In genomic region chr16:88649924-88650748, GRCh38 we compare ENCODE assay signal across 8 cellular contexts. TPM values are rescaled to one million over a fixed set of nuclear protein-coding genes. Genes with fewer than 3 reads are reported as not detected.
DNase-seq lines count a peak whose midpoint lies in the region; ATAC-seq, FAIRE-seq and TF ChIP-seq lines count a peak whose summit lies in the region.

No MANE protein-coding gene starts in this region.

- H3K79me2 ChIP-seq in GM12878 (ENCODE audit: control insufficient read depth, insufficient read depth, low read length) = peaks cover 36% of the 10 kb centered on the region

- H3K27ac Mint-ChIP-seq in stimulated activated naive CD8-positive, alpha-beta T cell treated with anti-CD3 and anti-CD28 coated beads, Interleukin-15, Interleukin-2, amounts not matched to agents 100 ng/mL and 50 ng/mL, for 24 hours = peak overlapping the region; percentile 72

- H3K4me3 Mint-ChIP-seq in stimulated activated naive CD8-positive, alpha-beta T cell treated with anti-CD3 and anti-CD28 coated beads, Interleukin-15, Interleukin-2, amounts not matched to agents 100 ng/mL and 50 ng/mL, for 24 hours = peak overlapping the region; percentile 88

- peak; percentile 38 for ATAC-seq in GM12878

- H3K27me3 Mint-ChIP-seq in stimulated activated naive CD8-positive, alpha-beta T cell treated with anti-CD3 and anti-CD28 coated beads, Interleukin-15, Interleukin-2, amounts not matched to agents 100 ng/mL and 50 ng/mL, for 24 hours = no peaks in the 10 kb centered on the region

- H3K27me3 ChIP-seq in HAP-1 (ENCODE audit: low read depth) (no peaks in the 10 kb centered on the region), GM12878 (replicated peaks in 1 of 2; ENCODE audit: control insufficient read depth in 2 of 2, insufficient read depth in 2 of 2, low read length in 1 of 2) (no peaks in the 10 kb centered on the region)

- peak overlapping the region; percentile 94 for H3K4me3 ChIP-seq in GM12864 (ENCODE audit: low read depth, low read length)
- peak overlapping the region; percentile 86 for H3K4me3 ChIP-seq in HAP-1
- peak overlapping the region; percentile 98 for H3K4me3 ChIP-seq in GM12878

- peak overlapping the region; percentile 96 for H3K27ac ChIP-seq in GM12878 (ENCODE audit: control insufficient read depth, insufficient read depth)

- BruUV-seq in GM12878 (replicated peaks; lab: Mats Ljungman, UMichigan) = TSS peak; percentile 63

- peak; percentile 73 for TF ChIP-seq POLR2A in GM12878 (IDR thresholded peaks at IDR 0.05; ENCODE audit: low read depth, low read length)

- H2AFZ ChIP-seq in GM12878 (ENCODE audit: control insufficient read depth, low read depth, low read length) = no peak overlapping the region

- CTCF ChIA-PET in GM12878 (lab: Yijun Ruan, JAX) = interaction anchor here (0.5 to 1.9 kb wide), 5 partner anchors 17 to 52 kb away, joined by 3 to 5 read pairs (median 3); no protein-coding TSS in a partner anchor

- H3K36me3 ChIP-seq in HAP-1 (replicated peaks) = peaks cover 22% of the 10 kb centered on the region
- H3K36me3 ChIP-seq in GM12878 (ENCODE audit: control insufficient read depth in 2 of 2, insufficient read depth in 2 of 2, low read length in 1 of 2) = peaks cover 0 to 8% of the 10 kb centered on the region in 2 experiments

- no peaks in the 10 kb centered on the region for H3K9me3 Mint-ChIP-seq in stimulated activated naive CD8-positive, alpha-beta T cell treated with anti-CD3 and anti-CD28 coated beads, Interleukin-15, Interleukin-2, amounts not matched to agents 100 ng/mL and 50 ng/mL, for 24 hours

- peak overlapping the region; percentile 75 for H3K4me2 ChIP-seq in GM12878 (ENCODE audit: control insufficient read depth, insufficient read depth)

- TF ChIP-seq EP300 in GM12878 (IDR thresholded peaks at IDR 0.05; ENCODE audit: borderline replicate concordance in 1 of 2, control insufficient read depth in 1 of 2, low read depth in 2 of 2, low read length in 2 of 2) = no peak

- WGBS in GM12878 (ENCODE audit: insufficient coverage, insufficient replicate concordance, low lambda C conversion rate, missing lambda C conversion rate) = 2% methylated on average over 27 of the region's 37 CpGs

- peak overlapping the region; percentile 87 for H3K9ac ChIP-seq in GM12878 (ENCODE audit: control insufficient read depth, insufficient read depth, low read length)

- SMC1A ChIA-PET in GM12878 (lab: Charles Lee; ENCODE audit: uncharacterized antibody, unreplicated experiment) = interaction anchor here (1.1 to 1.3 kb wide), 2 partner anchors 17 to 55 kb away, joined by 3 to 4 read pairs; no protein-coding TSS in a partner anchor

- RAD21 ChIA-PET in GM12878 (lab: Charles Lee; ENCODE audit: unreplicated experiment) = interaction anchor here (0.5 to 1.7 kb wide), 3 partner anchors 12 to 256 kb away, joined by 3 to 6 read pairs (median 6); partner anchors contain the start of gene IL17C

- no peak for DNase-seq in GM12864 (ENCODE audit: low read depth)
- DNase-seq in HAP-1 (ENCODE audit: low spot score in 2 of 2) = peak in 1 of 2 experiments; percentile 66
- DNase-seq in NCI-H69 (lab: John Stamatoyannopoulos, UW) = peak; percentile 28
- DNase-seq in GM12878 (ENCODE audit: low read depth, low spot score) = no peak
- DNase-seq in left kidney (ENCODE audit: low read depth, low spot score) = peak; percentile 70
- DNase-seq in EL = no peak
- no peak for DNase-seq in NCI-H1048 (lab: John Stamatoyannopoulos, UW)

- H3K9me3 ChIP-seq in HAP-1 (no peaks in the 10 kb centered on the region), GM12878 (replicated peaks; ENCODE audit: control insufficient read depth, insufficient read depth, low read length) (no peaks in the 10 kb centered on the region)

- H3K36me3 Mint-ChIP-seq in stimulated activated naive CD8-positive, alpha-beta T cell treated with anti-CD3 and anti-CD28 coated beads, Interleukin-15, Interleukin-2, amounts not matched to agents 100 ng/mL and 50 ng/mL, for 24 hours (ENCODE audit: low read depth) = peaks cover 14% of the 10 kb centered on the region

- POLR2A ChIA-PET in GM12878 (lab: Charles Lee) = interaction anchor here (0.5 to 2.6 kb wide), 10 partner anchors 11 to 160 kb away, joined by 3 to 15 read pairs (median 5); partner anchors contain the start of gene MVD

- in situ Hi-C loops in HAP-1 (cut with MboI; ENCODE audit: low sequenced_read_pairs) = no loop called here
- in situ Hi-C loops in GM12878 (cut with MboI) = no loop called here

- H4K20me1 ChIP-seq in GM12878 (ENCODE audit: control insufficient read depth, insufficient read depth) = peaks cover 5% of the 10 kb centered on the region; the same call in 1 of the 2 replicates

- peak; percentile 69 for FAIRE-seq in GM12878 (lab: Jason Lieb, UNC)

- H3K4me1 Mint-ChIP-seq in stimulated activated naive CD8-positive, alpha-beta T cell treated with anti-CD3 and anti-CD28 coated beads, Interleukin-15, Interleukin-2, amounts not matched to agents 100 ng/mL and 50 ng/mL, for 24 hours (ENCODE audit: low read depth) = peaks cover 20% of the 10 kb centered on the region

- TF ChIP-seq RAD21 in GM12878 (IDR thresholded peaks at IDR 0.05; ENCODE audit: insufficient read depth, low read depth, low read length) = no peak

- TF ChIP-seq CTCF in GM12864 (IDR thresholded peaks at IDR 0.05; ENCODE audit: low read depth, low read length, missing control alignments) (no peak), GM12878 (IDR thresholded peaks at IDR 0.05 in 2 of 3, conservative IDR thresholded peaks at IDR 0.05 in 1 of 3; ENCODE audit: control insufficient read depth in 2 of 3, extremely low read depth in 1 of 3, insufficient read depth in 1 of 3, low read depth in 3 of 3, low read length in 3 of 3) (no peak)

- H3K4me1 ChIP-seq in HAP-1 = peaks cover 6% of the 10 kb centered on the region
- peaks cover 22% of the 10 kb centered on the region for H3K4me1 ChIP-seq in GM12878 (ENCODE audit: control insufficient read depth, insufficient read depth, low read length)

- intact Hi-C loops in GM12878 (cut with micrococcal nuclease; ENCODE audit: unreplicated experiment) = loop anchor here (2.0 to 5.0 kb wide), 3 partner anchors 31 to 162 kb away; partner anchors contain the start of genes APRT, CTU2 and RNF166

RNA-seq across cellular contexts. Expression of gene CYBA, which starts 0.7 kb away (rescaled TPM):
- 178 and 189 TPM in 2 replicates for total RNA-seq in GM12878 (2013; cell fraction: nucleolus; rRNA removed)
- 531 and 598 TPM in 2 replicates for total RNA-seq in GM12878 (2014; rRNA removed)
- total RNA-seq in GM12878 (2014; rRNA removed; fragmentation: Illumina TruSeq; extraction: Trizol) = 114 and 132 TPM in 2 replicates
- total RNA-seq in GM12878 (2021) = 373 and 384 TPM in 2 replicates
- 92.9 TPM for polyA plus RNA-seq in GM12878 (2011; ENCODE audit: low read depth)
- polyA plus RNA-seq in GM12878 (2011; rRNA removed) = 29.3 and 78.7 TPM in 2 replicates
- 257 and 379 TPM in 2 replicates for polyA plus RNA-seq in GM12878 (2011; cell fraction: cytosol; rRNA removed)
- polyA plus RNA-seq in GM12878 (2011; cell fraction: nucleus; rRNA removed) = 417 and 477 TPM in 2 replicates
- 413 and 478 TPM in 2 replicates for polyA plus RNA-seq in GM12878 (2012)
- 7.9 and 53.2 TPM in 2 replicates for polyA plus RNA-seq in GM12878 (2014; fragmentation: Illumina TruSeq; extraction: Trizol)
- under 1 TPM; 0.55 to 0.66 TPM for polyA plus RNA-seq in GM12878 (2014; fragmentation: Nextera tagmentation; extraction: Ambion mirVana)
- 551 and 668 TPM in 2 replicates for polyA plus RNA-seq in GM12878 (2014; rRNA removed)
- 100 to 1,000 TPM; 462 to 477 TPM for polyA plus RNA-seq in GM12878 (2016; fragmentation: Nextera tagmentation; extraction: Ambion mirVana)
- 55.5 and 207 TPM in 2 replicates for polyA minus RNA-seq in GM12878 (2011; rRNA and poly(A)+ RNA removed)
- 88.6 and 114 TPM in 2 replicates for polyA minus RNA-seq in GM12878 (2011; cell fraction: cytosol; rRNA and poly(A)+ RNA removed)
- 55.1 and 94.4 TPM in 2 replicates for polyA minus RNA-seq in GM12878 (2011; cell fraction: nucleus; rRNA and poly(A)+ RNA removed)

RNA-seq across cellular contexts. Expression of gene IL17C, which starts 11.8 kb away (rescaled TPM):
- total RNA-seq in GM12878 (2013; cell fraction: nucleolus; rRNA removed) = not detected in 2 replicates
- not detected in 2 replicates for total RNA-seq in GM12878 (2014; rRNA removed)
- total RNA-seq in GM12878 (2014; rRNA removed; fragmentation: Illumina TruSeq; extraction: Trizol) = not detected in 2 replicates
- not detected in 2 replicates for total RNA-seq in GM12878 (2021)
- not detected for polyA plus RNA-seq in GM12878 (2011; ENCODE audit: low read depth)
- not detected in 2 replicates for polyA plus RNA-seq in GM12878 (2011; rRNA removed)
- polyA plus RNA-seq in GM12878 (2011; cell fraction: cytosol; rRNA removed) = 0.08 and 0.10 TPM in 2 replicates
- polyA plus RNA-seq in GM12878 (2011; cell fraction: nucleus; rRNA removed) = 0.31 and 0.55 TPM in 2 replicates
- polyA plus RNA-seq in GM12878 (2012) = 0.26 and 0.32 TPM in 2 replicates
- not detected in 2 replicates for polyA plus RNA-seq in GM12878 (2014; fragmentation: Illumina TruSeq; extraction: Trizol)
- polyA plus RNA-seq in GM12878 (2014; fragmentation: Nextera tagmentation; extraction: Ambion mirVana) = not detected
- 0.33 TPM in 1 of 2 replicates, not detected in the other for polyA plus RNA-seq in GM12878 (2014; rRNA removed)
- not detected for polyA plus RNA-seq in GM12878 (2016; fragmentation: Nextera tagmentation; extraction: Ambion mirVana)
- polyA minus RNA-seq in GM12878 (2011; rRNA and poly(A)+ RNA removed) = not detected in 2 replicates
- not detected in 2 replicates for polyA minus RNA-seq in GM12878 (2011; cell fraction: cytosol; rRNA and poly(A)+ RNA removed)
- polyA minus RNA-seq in GM12878 (2011; cell fraction: nucleus; rRNA and poly(A)+ RNA removed) = not detected in 2 replicates

RNA-seq across cellular contexts. Expression of gene MVD, which starts 12.8 kb away (rescaled TPM):
- 81.8 and 88.4 TPM in 2 replicates for total RNA-seq in GM12878 (2013; cell fraction: nucleolus; rRNA removed)
- total RNA-seq in GM12878 (2014; rRNA removed) (101 and 104 TPM in 2 replicates), GM12878 (2014; rRNA removed; fragmentation: Illumina TruSeq; extraction: Trizol) (45.0 and 50.0 TPM in 2 replicates), GM12878 (2021) (132 and 147 TPM in 2 replicates)
- 21.0 TPM for polyA plus RNA-seq in GM12878 (2011; ENCODE audit: low read depth)
- polyA plus RNA-seq in GM12878 (2011; rRNA removed) (15.5 and 41.4 TPM in 2 replicates), GM12878 (2014; fragmentation: Illumina TruSeq; extraction: Trizol) (8.4 and 28.9 TPM in 2 replicates), GM12878 (2014; fragmentation: Nextera tagmentation; extraction: Ambion mirVana) (1 to 10 TPM; 5.0 to 6.8 TPM), GM12878 (2014; rRNA removed) (80.1 and 95.9 TPM in 2 replicates), GM12878 (2016; fragmentation: Nextera tagmentation; extraction: Ambion mirVana) (10 to 100 TPM; 80.5 to 85.4 TPM)
- polyA plus RNA-seq in GM12878 (2011; cell fraction: cytosol; rRNA removed) = 53.9 and 79.5 TPM in 2 replicates
- 293 and 318 TPM in 2 replicates for polyA plus RNA-seq in GM12878 (2011; cell fraction: nucleus; rRNA removed)
- 91.8 and 107 TPM in 2 replicates for polyA plus RNA-seq in GM12878 (2012)
- polyA minus RNA-seq in GM12878 (2011; rRNA and poly(A)+ RNA removed) = 18.5 and 44.7 TPM in 2 replicates
- polyA minus RNA-seq in GM12878 (2011; cell fraction: cytosol; rRNA and poly(A)+ RNA removed) = 25.0 and 33.1 TPM in 2 replicates
- polyA minus RNA-seq in GM12878 (2011; cell fraction: nucleus; rRNA and poly(A)+ RNA removed) = 39.9 and 52.2 TPM in 2 replicates

RNA-seq across cellular contexts. Expression of gene SNAI3, which starts 36.2 kb away (rescaled TPM):
- 2.4 and 3.1 TPM in 2 replicates for total RNA-seq in GM12878 (2013; cell fraction: nucleolus; rRNA removed)
- total RNA-seq in GM12878 (2014; rRNA removed) (4.7 and 6.5 TPM in 2 replicates), GM12878 (2014; rRNA removed; fragmentation: Illumina TruSeq; extraction: Trizol) (1.2 and 1.7 TPM in 2 replicates), GM12878 (2021) (5.7 and 7.4 TPM in 2 replicates)
- 1.5 TPM for polyA plus RNA-seq in GM12878 (2011; ENCODE audit: low read depth)
- polyA plus RNA-seq in GM12878 (2011; rRNA removed) (0.53 and 1.5 TPM in 2 replicates), GM12878 (2014; fragmentation: Illumina TruSeq; extraction: Trizol) (0.10 and 1.4 TPM in 2 replicates), GM12878 (2014; fragmentation: Nextera tagmentation; extraction: Ambion mirVana) (under 1 TPM; 0.21 to 0.26 TPM), GM12878 (2014; rRNA removed) (4.3 and 6.6 TPM in 2 replicates), GM12878 (2016; fragmentation: Nextera tagmentation; extraction: Ambion mirVana) (1 to 10 TPM; 6.2 to 7.1 TPM)
- 2.0 and 3.2 TPM in 2 replicates for polyA plus RNA-seq in GM12878 (2011; cell fraction: cytosol; rRNA removed)
- polyA plus RNA-seq in GM12878 (2011; cell fraction: nucleus; rRNA removed) = 4.2 TPM in 2 replicates
- 2.6 and 2.8 TPM in 2 replicates for polyA plus RNA-seq in GM12878 (2012)
- 1.1 and 2.2 TPM in 2 replicates for polyA minus RNA-seq in GM12878 (2011; rRNA and poly(A)+ RNA removed)
- 2.3 and 2.4 TPM in 2 replicates for polyA minus RNA-seq in GM12878 (2011; cell fraction: cytosol; rRNA and poly(A)+ RNA removed)
- polyA minus RNA-seq in GM12878 (2011; cell fraction: nucleus; rRNA and poly(A)+ RNA removed) = 0.97 and 2.1 TPM in 2 replicates

RNA-seq across cellular contexts. Expression of gene RNF166, which starts 56.1 kb away (rescaled TPM):
- 28.0 and 31.3 TPM in 2 replicates for total RNA-seq in GM12878 (2013; cell fraction: nucleolus; rRNA removed)
- total RNA-seq in GM12878 (2014; rRNA removed) (23.3 and 26.4 TPM in 2 replicates), GM12878 (2014; rRNA removed; fragmentation: Illumina TruSeq; extraction: Trizol) (5.2 and 6.4 TPM in 2 replicates), GM12878 (2021) (24.5 and 29.8 TPM in 2 replicates)
- polyA plus RNA-seq in GM12878 (2011; ENCODE audit: low read depth) = 4.3 TPM
- polyA plus RNA-seq in GM12878 (2011; rRNA removed) (4.8 and 8.3 TPM in 2 replicates), GM12878 (2014; fragmentation: Illumina TruSeq; extraction: Trizol) (1.7 and 5.3 TPM in 2 replicates), GM12878 (2014; fragmentation: Nextera tagmentation; extraction: Ambion mirVana) (1 to 10 TPM in 1 of 2 experiments, under 1 TPM in 1; 0.48 to 1.3 TPM), GM12878 (2014; rRNA removed) (32.8 and 35.2 TPM in 2 replicates), GM12878 (2016; fragmentation: Nextera tagmentation; extraction: Ambion mirVana) (10 to 100 TPM; 15.8 to 16.5 TPM)
- 10.1 and 17.1 TPM in 2 replicates for polyA plus RNA-seq in GM12878 (2011; cell fraction: cytosol; rRNA removed)
- 112 and 135 TPM in 2 replicates for polyA plus RNA-seq in GM12878 (2011; cell fraction: nucleus; rRNA removed)
- polyA plus RNA-seq in GM12878 (2012) = 10.8 and 13.5 TPM in 2 replicates
- 4.8 and 16.4 TPM in 2 replicates for polyA minus RNA-seq in GM12878 (2011; rRNA and poly(A)+ RNA removed)
- 9.6 and 9.8 TPM in 2 replicates for polyA minus RNA-seq in GM12878 (2011; cell fraction: cytosol; rRNA and poly(A)+ RNA removed)
- polyA minus RNA-seq in GM12878 (2011; cell fraction: nucleus; rRNA and poly(A)+ RNA removed) = 22.8 and 28.5 TPM in 2 replicates

Comparison
In these comparisons a context has a peak if more than half of its experiments do, and no peak if none do; other contexts are left out.
1. DNase-seq: peak in NCI-H69 (single experiment) and left kidney (single experiment); none in GM12864 (single experiment), GM12878 (single experiment), EL (single experiment) and NCI-H1048 (single experiment).
2. Peak in every context shown above with its lines, with median percentiles within 50 percentile points of each other: H3K4me3 ChIP-seq.